In genomic region chr11:132037961-132038360, GRCh38 we compare ENCODE assay signal across 17 cellular contexts.
"Had no signal": no experiment of that assay in that cellular context is flagged by ENCODE, and none has a peak within 500 bp of the region (broad histone marks: within the 10 kb centered on the region; RNA-seq: fewer than 3 reads in every experiment).

No MANE protein-coding gene starts in this region.

- ATAC-seq: activated CD4-positive, alpha-beta T cell treated with anti-CD3 and anti-CD28 coated beads for 36 hours; activated naive CD4-positive, alpha-beta T cell treated with anti-CD3 and anti-CD28 coated beads, Interleukin-2, amount 50 U/mL, for 72 hours; left lobe of liver; natural killer cell treated with Interleukin-12 subunit alpha and Interleukin-12 subunit beta and Interleukin-15 and Interleukin-18, amount 100 ng/mL, for 72 hours; sciatic nerve; stimulated activated naive B cell treated with anti-CD40 and anti-IgM and Interleukin-4, amounts not matched to agents 10 μg/mL and 1 μg/mL and 100 μg/mL, for 72 hours; upper lobe of right lung had no signal

- H3K4me3 ChIP-seq: adrenal gland, esophagus squamous epithelium, hepatocyte, lung, thoracic aorta, upper lobe of right lung had no signal

- DNase-seq: activated CD4-positive, alpha-beta T cell treated with anti-CD3 and anti-CD28 coated beads for 36 hours; activated CD4-positive, alpha-beta T cell treated with anti-CD3 and anti-CD28 coated beads, Interleukin-2, amount 50 U/mL, for 48 hours; activated gamma-delta T cell treated with Interleukin-2 at 50 U/mL for 16 hours; adrenal gland; effector CD4-positive, alpha-beta T cell; esophagus squamous epithelium; islet precursor cell; stimulated activated CD4-positive, alpha-beta T cell treated with anti-CD3 and anti-CD28 coated beads, Interleukin-4, amount 100 ng/mL, for 4 hours; stimulated activated naive B cell treated with anti-CD40 and anti-IgM and Interleukin-4, amounts not matched to agents 10 μg/mL and 1 μg/mL and 100 μg/mL, for 72 hours; upper lobe of right lung had no signal
